In the genomic region with DNA sequence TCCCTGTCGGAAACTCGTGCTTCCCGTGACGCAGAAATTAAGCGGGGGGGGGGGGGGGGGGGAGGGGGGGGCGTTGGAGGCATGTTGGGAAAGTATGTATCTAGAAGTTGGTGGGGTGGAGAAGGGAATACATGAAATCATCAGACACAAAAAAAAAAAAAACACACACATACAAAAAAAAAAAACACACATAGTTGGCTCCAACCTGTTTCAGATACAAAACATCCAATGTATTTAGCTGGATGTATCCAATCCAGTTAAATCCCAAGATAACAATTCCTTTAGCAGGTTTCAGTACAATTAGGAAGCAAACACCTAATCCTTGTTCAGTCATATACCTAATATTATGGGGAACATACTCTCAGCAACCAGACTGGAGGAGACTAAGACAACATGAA, we compare ENCODE assay signal across 1 cellular context.
TF ChIP-seq lines count a peak whose summit lies in the region.

No MANE protein-coding gene starts in this region.

TF ChIP-seq in WTC11, 78 proteins besides CTCF, POLR2A, EP300 and RAD21 (continued from another document):
- TF ChIP-seq, protein P1, sequence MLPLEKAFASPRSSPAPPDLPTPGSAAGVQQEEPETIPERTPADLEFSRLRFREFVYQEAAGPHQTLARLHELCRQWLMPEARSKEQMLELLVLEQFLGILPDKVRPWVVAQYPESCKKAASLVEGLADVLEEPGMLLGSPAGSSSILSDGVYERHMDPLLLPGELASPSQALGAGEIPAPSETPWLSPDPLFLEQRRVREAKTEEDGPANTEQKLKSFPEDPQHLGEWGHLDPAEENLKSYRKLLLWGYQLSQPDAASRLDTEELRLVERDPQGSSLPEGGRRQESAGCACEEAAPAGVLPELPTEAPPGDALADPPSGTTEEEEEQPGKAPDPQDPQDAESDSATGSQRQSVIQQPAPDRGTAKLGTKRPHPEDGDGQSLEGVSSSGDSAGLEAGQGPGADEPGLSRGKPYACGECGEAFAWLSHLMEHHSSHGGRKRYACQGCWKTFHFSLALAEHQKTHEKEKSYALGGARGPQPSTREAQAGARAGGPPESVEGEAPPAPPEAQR (CRISPR knock-in tag; IDR thresholded peaks at IDR 0.05) = no peak
- TF ChIP-seq TEAD1 (CRISPR knock-in tag; IDR thresholded peaks at IDR 0.05) (no peak), ZNF423 (CRISPR knock-in tag; IDR thresholded peaks at IDR 0.05) (no peak), ESRRA (CRISPR knock-in tag; IDR thresholded peaks at IDR 0.05; ENCODE audit: borderline replicate concordance) (no peak), GABPB1 (CRISPR knock-in tag; IDR thresholded peaks at IDR 0.05) (no peak), ZNF121 (CRISPR knock-in tag; IDR thresholded peaks at IDR 0.05) (no peak), TP53 (CRISPR knock-in tag; IDR thresholded peaks at IDR 0.05) (no peak)
- TF ChIP-seq, protein P2, sequence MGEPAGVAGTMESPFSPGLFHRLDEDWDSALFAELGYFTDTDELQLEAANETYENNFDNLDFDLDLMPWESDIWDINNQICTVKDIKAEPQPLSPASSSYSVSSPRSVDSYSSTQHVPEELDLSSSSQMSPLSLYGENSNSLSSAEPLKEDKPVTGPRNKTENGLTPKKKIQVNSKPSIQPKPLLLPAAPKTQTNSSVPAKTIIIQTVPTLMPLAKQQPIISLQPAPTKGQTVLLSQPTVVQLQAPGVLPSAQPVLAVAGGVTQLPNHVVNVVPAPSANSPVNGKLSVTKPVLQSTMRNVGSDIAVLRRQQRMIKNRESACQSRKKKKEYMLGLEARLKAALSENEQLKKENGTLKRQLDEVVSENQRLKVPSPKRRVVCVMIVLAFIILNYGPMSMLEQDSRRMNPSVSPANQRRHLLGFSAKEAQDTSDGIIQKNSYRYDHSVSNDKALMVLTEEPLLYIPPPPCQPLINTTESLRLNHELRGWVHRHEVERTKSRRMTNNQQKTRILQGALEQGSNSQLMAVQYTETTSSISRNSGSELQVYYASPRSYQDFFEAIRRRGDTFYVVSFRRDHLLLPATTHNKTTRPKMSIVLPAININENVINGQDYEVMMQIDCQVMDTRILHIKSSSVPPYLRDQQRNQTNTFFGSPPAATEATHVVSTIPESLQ (CRISPR knock-in tag; IDR thresholded peaks at IDR 0.05) = no peak
- TF ChIP-seq, protein P3, sequence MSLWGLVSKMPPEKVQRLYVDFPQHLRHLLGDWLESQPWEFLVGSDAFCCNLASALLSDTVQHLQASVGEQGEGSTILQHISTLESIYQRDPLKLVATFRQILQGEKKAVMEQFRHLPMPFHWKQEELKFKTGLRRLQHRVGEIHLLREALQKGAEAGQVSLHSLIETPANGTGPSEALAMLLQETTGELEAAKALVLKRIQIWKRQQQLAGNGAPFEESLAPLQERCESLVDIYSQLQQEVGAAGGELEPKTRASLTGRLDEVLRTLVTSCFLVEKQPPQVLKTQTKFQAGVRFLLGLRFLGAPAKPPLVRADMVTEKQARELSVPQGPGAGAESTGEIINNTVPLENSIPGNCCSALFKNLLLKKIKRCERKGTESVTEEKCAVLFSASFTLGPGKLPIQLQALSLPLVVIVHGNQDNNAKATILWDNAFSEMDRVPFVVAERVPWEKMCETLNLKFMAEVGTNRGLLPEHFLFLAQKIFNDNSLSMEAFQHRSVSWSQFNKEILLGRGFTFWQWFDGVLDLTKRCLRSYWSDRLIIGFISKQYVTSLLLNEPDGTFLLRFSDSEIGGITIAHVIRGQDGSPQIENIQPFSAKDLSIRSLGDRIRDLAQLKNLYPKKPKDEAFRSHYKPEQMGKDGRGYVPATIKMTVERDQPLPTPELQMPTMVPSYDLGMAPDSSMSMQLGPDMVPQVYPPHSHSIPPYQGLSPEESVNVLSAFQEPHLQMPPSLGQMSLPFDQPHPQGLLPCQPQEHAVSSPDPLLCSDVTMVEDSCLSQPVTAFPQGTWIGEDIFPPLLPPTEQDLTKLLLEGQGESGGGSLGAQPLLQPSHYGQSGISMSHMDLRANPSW (CRISPR knock-in tag; conservative IDR thresholded peaks at IDR 0.05; ENCODE audit: low read depth) = no peak
- TF ChIP-seq, protein P4, sequence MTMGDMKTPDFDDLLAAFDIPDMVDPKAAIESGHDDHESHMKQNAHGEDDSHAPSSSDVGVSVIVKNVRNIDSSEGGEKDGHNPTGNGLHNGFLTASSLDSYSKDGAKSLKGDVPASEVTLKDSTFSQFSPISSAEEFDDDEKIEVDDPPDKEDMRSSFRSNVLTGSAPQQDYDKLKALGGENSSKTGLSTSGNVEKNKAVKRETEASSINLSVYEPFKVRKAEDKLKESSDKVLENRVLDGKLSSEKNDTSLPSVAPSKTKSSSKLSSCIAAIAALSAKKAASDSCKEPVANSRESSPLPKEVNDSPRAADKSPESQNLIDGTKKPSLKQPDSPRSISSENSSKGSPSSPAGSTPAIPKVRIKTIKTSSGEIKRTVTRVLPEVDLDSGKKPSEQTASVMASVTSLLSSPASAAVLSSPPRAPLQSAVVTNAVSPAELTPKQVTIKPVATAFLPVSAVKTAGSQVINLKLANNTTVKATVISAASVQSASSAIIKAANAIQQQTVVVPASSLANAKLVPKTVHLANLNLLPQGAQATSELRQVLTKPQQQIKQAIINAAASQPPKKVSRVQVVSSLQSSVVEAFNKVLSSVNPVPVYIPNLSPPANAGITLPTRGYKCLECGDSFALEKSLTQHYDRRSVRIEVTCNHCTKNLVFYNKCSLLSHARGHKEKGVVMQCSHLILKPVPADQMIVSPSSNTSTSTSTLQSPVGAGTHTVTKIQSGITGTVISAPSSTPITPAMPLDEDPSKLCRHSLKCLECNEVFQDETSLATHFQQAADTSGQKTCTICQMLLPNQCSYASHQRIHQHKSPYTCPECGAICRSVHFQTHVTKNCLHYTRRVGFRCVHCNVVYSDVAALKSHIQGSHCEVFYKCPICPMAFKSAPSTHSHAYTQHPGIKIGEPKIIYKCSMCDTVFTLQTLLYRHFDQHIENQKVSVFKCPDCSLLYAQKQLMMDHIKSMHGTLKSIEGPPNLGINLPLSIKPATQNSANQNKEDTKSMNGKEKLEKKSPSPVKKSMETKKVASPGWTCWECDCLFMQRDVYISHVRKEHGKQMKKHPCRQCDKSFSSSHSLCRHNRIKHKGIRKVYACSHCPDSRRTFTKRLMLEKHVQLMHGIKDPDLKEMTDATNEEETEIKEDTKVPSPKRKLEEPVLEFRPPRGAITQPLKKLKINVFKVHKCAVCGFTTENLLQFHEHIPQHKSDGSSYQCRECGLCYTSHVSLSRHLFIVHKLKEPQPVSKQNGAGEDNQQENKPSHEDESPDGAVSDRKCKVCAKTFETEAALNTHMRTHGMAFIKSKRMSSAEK (CRISPR knock-in tag; IDR thresholded peaks at IDR 0.05; ENCODE audit: borderline replicate concordance) = no peak
- TF ChIP-seq, protein P5, sequence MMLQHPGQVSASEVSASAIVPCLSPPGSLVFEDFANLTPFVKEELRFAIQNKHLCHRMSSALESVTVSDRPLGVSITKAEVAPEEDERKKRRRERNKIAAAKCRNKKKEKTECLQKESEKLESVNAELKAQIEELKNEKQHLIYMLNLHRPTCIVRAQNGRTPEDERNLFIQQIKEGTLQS (CRISPR knock-in tag; conservative IDR thresholded peaks at IDR 0.05) = no peak
- TF ChIP-seq, protein P6, sequence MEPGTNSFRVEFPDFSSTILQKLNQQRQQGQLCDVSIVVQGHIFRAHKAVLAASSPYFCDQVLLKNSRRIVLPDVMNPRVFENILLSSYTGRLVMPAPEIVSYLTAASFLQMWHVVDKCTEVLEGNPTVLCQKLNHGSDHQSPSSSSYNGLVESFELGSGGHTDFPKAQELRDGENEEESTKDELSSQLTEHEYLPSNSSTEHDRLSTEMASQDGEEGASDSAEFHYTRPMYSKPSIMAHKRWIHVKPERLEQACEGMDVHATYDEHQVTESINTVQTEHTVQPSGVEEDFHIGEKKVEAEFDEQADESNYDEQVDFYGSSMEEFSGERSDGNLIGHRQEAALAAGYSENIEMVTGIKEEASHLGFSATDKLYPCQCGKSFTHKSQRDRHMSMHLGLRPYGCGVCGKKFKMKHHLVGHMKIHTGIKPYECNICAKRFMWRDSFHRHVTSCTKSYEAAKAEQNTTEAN (CRISPR knock-in tag; IDR thresholded peaks at IDR 0.05) = no peak
